1 cellular context compared by ENCODE assay signal in the genomic region with DNA sequence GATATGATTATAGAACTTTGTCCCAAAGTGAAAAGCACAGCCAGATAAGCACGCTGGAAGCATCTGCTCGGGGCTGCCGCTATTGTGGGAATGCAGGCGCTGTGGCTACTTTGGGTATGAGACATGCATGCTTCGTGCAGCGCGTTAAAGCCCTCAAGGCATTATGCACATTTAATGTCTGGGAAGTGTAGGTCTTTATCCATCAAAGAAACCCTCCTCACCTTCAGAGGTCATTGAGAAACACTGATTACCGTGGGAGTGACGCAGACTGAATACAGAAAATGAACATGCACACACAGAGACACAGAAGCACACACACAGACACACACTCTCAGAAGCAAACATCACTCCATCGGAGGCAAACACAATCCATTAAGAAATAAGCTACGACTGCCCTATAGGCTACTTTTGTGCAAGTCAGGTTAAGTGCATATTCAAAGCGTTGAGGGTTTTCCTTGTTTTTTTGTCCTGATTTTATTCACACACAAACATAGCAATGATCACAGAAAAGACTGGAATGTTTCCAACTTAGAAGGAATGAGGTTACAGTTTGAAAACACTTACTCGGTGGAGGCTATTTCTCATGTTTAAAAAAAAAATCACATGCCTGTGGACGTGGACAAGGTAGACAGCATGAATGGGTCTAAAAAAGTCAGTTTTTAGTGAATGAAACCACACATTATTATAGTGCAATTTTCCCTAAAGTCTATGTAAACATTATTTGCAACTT.
TF ChIP-seq lines count a peak whose summit lies in the region.

No MANE protein-coding gene starts in this region.

TF ChIP-seq in HEK293, 187 proteins besides CTCF, POLR2A, EP300 and RAD21 (continued from another document):
- TF ChIP-seq, protein P1, sequence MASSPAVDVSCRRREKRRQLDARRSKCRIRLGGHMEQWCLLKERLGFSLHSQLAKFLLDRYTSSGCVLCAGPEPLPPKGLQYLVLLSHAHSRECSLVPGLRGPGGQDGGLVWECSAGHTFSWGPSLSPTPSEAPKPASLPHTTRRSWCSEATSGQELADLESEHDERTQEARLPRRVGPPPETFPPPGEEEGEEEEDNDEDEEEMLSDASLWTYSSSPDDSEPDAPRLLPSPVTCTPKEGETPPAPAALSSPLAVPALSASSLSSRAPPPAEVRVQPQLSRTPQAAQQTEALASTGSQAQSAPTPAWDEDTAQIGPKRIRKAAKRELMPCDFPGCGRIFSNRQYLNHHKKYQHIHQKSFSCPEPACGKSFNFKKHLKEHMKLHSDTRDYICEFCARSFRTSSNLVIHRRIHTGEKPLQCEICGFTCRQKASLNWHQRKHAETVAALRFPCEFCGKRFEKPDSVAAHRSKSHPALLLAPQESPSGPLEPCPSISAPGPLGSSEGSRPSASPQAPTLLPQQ (tag by site-specific recombination; IDR thresholded peaks at IDR 0.05), result no peak
- TF ChIP-seq, protein P2, sequence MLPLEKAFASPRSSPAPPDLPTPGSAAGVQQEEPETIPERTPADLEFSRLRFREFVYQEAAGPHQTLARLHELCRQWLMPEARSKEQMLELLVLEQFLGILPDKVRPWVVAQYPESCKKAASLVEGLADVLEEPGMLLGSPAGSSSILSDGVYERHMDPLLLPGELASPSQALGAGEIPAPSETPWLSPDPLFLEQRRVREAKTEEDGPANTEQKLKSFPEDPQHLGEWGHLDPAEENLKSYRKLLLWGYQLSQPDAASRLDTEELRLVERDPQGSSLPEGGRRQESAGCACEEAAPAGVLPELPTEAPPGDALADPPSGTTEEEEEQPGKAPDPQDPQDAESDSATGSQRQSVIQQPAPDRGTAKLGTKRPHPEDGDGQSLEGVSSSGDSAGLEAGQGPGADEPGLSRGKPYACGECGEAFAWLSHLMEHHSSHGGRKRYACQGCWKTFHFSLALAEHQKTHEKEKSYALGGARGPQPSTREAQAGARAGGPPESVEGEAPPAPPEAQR (tag by site-specific recombination; IDR thresholded peaks at IDR 0.05), result no peak
- TF ChIP-seq ZNF10 (tag by site-specific recombination; IDR thresholded peaks at IDR 0.05) (no peak), ZNF146 (tag by site-specific recombination; IDR thresholded peaks at IDR 0.05) (no peak), SALL2 (tag by site-specific recombination; IDR thresholded peaks at IDR 0.05; ENCODE audit: borderline replicate concordance) (no peak), ZNF776 (tag by site-specific recombination; IDR thresholded peaks at IDR 0.05; ENCODE audit: borderline replicate concordance) (no peak), ZBTB48 (tag by site-specific recombination; IDR thresholded peaks at IDR 0.05) (no peak), ZNF518A (tag by site-specific recombination; conservative IDR thresholded peaks at IDR 0.05; ENCODE audit: low read depth) (no peak), ZBTB44 (tag by site-specific recombination; IDR thresholded peaks at IDR 0.05) (peak; percentile 89), ZNF133 (tag by site-specific recombination; IDR thresholded peaks at IDR 0.05) (no peak), ZNF302 (tag by site-specific recombination; IDR thresholded peaks at IDR 0.05; ENCODE audit: low read depth) (no peak), ZEB2 (tag by site-specific recombination; IDR thresholded peaks at IDR 0.05) (no peak), ZNF23 (tag by site-specific recombination; IDR thresholded peaks at IDR 0.05; ENCODE audit: borderline replicate concordance) (no peak), YY2 (tag by site-specific recombination; IDR thresholded peaks at IDR 0.05) (no peak), TRIM28 (IDR thresholded peaks at IDR 0.05; ENCODE audit: borderline replicate concordance, low read length) (peak; percentile 94), PRDM6 (tag by site-specific recombination; IDR thresholded peaks at IDR 0.05) (no peak), SETDB1 (IDR thresholded peaks at IDR 0.05; ENCODE audit: insufficient read length, low read length) (no peak), ZNF335 (tag by site-specific recombination; conservative IDR thresholded peaks at IDR 0.05) (0 out of 2 replicates have a peak, but pooled peaks have one; percentile 9), SCRT2 (tag by site-specific recombination; IDR thresholded peaks at IDR 0.05) (no peak), ZNF37A (tag by site-specific recombination; IDR thresholded peaks at IDR 0.05) (no peak), GFI1B (tag by site-specific recombination; IDR thresholded peaks at IDR 0.05) (no peak), ZBTB7A (tag by site-specific recombination; IDR thresholded peaks at IDR 0.05; ENCODE audit: low read depth) (no peak), ZNF121 (tag by site-specific recombination; IDR thresholded peaks at IDR 0.05) (no peak), ZBTB17 (tag by site-specific recombination; IDR thresholded peaks at IDR 0.05) (peak; percentile 67), ZNF521 (tag by site-specific recombination; IDR thresholded peaks at IDR 0.05) (no peak), ZNF366 (tag by site-specific recombination; conservative IDR thresholded peaks at IDR 0.05) (peak; percentile 18; the same call in 1 of the 2 replicates), ZNF571 (tag by site-specific recombination; IDR thresholded peaks at IDR 0.05) (no peak), ZNF629 (tag by site-specific recombination; IDR thresholded peaks at IDR 0.05) (no peak), HOXC10 (CRISPR knock-in tag; IDR thresholded peaks at IDR 0.05) (no peak), ZNF274 (IDR thresholded peaks at IDR 0.05; ENCODE audit: low read length) (no peak), ZNF274 (tag by site-specific recombination; IDR thresholded peaks at IDR 0.05; ENCODE audit: borderline replicate concordance) (no peak), ZXDB (tag by site-specific recombination; IDR thresholded peaks at IDR 0.05) (no peak), SCRT1 (tag by site-specific recombination; IDR thresholded peaks at IDR 0.05; ENCODE audit: borderline replicate concordance) (no peak), IKZF3 (tag by site-specific recombination; IDR thresholded peaks at IDR 0.05) (0 out of 2 replicates have a peak, but pooled peaks have one; percentile 10), ZNF558 (tag by site-specific recombination; IDR thresholded peaks at IDR 0.05) (no peak), ZNF350 (tag by site-specific recombination; IDR thresholded peaks at IDR 0.05) (no peak), SP3 (tag by site-specific recombination; IDR thresholded peaks at IDR 0.05) (no peak), ZNF169 (tag by site-specific recombination; IDR thresholded peaks at IDR 0.05) (no peak), ZNF837 (tag by site-specific recombination; IDR thresholded peaks at IDR 0.05) (no peak), ZBTB8A (tag by site-specific recombination; IDR thresholded peaks at IDR 0.05) (no peak)
- TF ChIP-seq, protein P3, sequence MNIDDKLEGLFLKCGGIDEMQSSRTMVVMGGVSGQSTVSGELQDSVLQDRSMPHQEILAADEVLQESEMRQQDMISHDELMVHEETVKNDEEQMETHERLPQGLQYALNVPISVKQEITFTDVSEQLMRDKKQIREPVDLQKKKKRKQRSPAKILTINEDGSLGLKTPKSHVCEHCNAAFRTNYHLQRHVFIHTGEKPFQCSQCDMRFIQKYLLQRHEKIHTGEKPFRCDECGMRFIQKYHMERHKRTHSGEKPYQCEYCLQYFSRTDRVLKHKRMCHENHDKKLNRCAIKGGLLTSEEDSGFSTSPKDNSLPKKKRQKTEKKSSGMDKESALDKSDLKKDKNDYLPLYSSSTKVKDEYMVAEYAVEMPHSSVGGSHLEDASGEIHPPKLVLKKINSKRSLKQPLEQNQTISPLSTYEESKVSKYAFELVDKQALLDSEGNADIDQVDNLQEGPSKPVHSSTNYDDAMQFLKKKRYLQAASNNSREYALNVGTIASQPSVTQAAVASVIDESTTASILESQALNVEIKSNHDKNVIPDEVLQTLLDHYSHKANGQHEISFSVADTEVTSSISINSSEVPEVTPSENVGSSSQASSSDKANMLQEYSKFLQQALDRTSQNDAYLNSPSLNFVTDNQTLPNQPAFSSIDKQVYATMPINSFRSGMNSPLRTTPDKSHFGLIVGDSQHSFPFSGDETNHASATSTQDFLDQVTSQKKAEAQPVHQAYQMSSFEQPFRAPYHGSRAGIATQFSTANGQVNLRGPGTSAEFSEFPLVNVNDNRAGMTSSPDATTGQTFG (tag by site-specific recombination; IDR thresholded peaks at IDR 0.05; ENCODE audit: borderline replicate concordance), result no peak
- TF ChIP-seq, protein P4, sequence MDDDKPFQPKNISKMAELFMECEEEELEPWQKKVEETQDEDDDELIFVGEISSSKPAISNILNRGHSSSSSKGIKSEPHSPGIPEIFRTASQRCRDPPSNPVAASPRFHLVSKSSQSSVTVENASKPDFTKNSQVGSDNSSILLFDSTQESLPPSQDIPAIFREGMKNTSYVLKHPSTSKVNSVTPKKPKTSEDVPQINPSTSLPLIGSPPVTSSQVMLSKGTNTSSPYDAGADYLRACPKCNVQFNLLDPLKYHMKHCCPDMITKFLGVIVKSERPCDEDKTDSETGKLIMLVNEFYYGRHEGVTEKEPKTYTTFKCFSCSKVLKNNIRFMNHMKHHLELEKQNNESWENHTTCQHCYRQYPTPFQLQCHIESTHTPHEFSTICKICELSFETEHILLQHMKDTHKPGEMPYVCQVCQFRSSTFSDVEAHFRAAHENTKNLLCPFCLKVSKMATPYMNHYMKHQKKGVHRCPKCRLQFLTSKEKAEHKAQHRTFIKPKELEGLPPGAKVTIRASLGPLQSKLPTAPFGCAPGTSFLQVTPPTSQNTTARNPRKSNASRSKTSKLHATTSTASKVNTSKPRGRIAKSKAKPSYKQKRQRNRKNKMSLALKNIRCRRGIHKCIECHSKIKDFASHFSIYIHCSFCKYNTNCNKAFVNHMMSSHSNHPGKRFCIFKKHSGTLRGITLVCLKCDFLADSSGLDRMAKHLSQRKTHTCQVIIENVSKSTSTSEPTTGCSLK (tag by site-specific recombination; IDR thresholded peaks at IDR 0.05), result no peak
- TF ChIP-seq, protein P5, sequence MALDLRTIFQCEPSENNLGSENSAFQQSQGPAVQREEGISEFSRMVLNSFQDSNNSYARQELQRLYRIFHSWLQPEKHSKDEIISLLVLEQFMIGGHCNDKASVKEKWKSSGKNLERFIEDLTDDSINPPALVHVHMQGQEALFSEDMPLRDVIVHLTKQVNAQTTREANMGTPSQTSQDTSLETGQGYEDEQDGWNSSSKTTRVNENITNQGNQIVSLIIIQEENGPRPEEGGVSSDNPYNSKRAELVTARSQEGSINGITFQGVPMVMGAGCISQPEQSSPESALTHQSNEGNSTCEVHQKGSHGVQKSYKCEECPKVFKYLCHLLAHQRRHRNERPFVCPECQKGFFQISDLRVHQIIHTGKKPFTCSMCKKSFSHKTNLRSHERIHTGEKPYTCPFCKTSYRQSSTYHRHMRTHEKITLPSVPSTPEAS (tag by site-specific recombination; IDR thresholded peaks at IDR 0.05), result peak; percentile 80
